1 cellular context compared by ENCODE assay signal in the genomic region with DNA sequence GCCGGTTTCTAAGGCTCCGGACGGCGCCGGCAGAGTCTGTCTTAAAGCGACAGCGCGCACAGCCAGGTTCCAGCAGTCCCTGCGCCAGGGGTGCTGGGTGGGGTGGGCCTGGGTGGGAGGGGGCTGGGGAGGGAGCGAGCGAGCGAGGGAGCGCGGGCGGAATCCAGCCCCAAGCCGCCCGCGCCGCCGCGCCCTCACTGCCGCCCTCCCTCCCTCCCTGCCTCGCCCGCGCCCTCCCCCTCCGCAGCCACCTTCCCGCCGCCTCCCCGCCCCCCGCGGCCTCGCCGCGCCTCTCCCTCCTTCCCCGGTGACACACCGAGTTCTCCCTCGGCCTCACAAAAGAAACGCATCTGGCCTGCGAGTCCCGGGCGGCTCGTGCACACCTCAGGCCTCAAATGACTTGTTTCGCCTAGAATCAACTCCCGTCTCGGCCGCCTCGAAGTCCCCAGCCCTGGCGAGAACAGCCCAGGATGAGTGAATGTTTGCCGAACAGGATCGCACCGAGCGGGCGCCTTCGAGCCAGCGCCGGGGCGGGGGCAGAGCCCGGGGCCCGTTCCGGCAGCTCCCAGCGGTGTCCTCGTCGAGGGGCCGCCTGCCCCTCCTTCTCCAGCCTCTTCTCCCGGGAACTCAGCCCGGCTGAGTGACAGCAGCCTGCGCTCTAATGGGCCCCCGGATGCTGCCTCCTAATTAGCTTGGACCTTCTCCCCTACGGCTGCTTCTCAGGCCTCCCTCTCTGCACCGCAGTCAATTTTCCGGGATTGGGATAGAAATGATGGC.
A peak's percentile ranks its signal among the peaks of the same experiment; 100 is the strongest.
TF ChIP-seq lines count a peak whose summit lies in the region.

A gene (minus strand): TSS at position 43 of the 777 bp plus-strand sequence. CDS start 347 bp downstream, outside the sequence.

TF ChIP-seq in HepG2, 621 proteins besides CTCF, POLR2A, EP300 and RAD21 (continued from another document and continues in another):
- TF ChIP-seq NFKB2 (CRISPR knock-in tag; IDR thresholded peaks at IDR 0.05; ENCODE audit: borderline replicate concordance) (no peak; the same call in 1 of the 2 replicates), ZFX (CRISPR knock-in tag; IDR thresholded peaks at IDR 0.05; ENCODE audit: low read depth) (peak; percentile 85), ZNF83 (CRISPR knock-in tag; IDR thresholded peaks at IDR 0.05; ENCODE audit: borderline replicate concordance) (no peak), ETV5 (CRISPR knock-in tag; IDR thresholded peaks at IDR 0.05; ENCODE audit: borderline replicate concordance) (peak; percentile 8; the same call in 1 of the 2 replicates), ZNF431 (CRISPR knock-in tag; IDR thresholded peaks at IDR 0.05; ENCODE audit: borderline replicate concordance, low read depth) (no peak), TBX3 (IDR thresholded peaks at IDR 0.05; ENCODE audit: borderline replicate concordance) (no peak), ZMAT3 (CRISPR knock-in tag; conservative IDR thresholded peaks at IDR 0.05) (0 out of 2 replicates have a peak, but pooled peaks have one; percentile 30), SRSF4 (IDR thresholded peaks at IDR 0.05; ENCODE audit: low read depth, low read length, poor library complexity, severe bottlenecking) (no peak), ZNF660 (CRISPR knock-in tag; IDR thresholded peaks at IDR 0.05; ENCODE audit: borderline replicate concordance, low read depth) (no peak), HIVEP1 (CRISPR knock-in tag; IDR thresholded peaks at IDR 0.05) (0 out of 2 replicates have a peak, but pooled peaks have one; percentile 48), ZC3H13 (CRISPR knock-in tag; IDR thresholded peaks at IDR 0.05) (no peak), ZNF552 (CRISPR knock-in tag; IDR thresholded peaks at IDR 0.05; ENCODE audit: borderline replicate concordance) (no peak), ZNF225 (CRISPR knock-in tag; IDR thresholded peaks at IDR 0.05) (no peak), NCOA5 (CRISPR knock-in tag; IDR thresholded peaks at IDR 0.05) (no peak), ZNF468 (CRISPR knock-in tag; IDR thresholded peaks at IDR 0.05) (peak; percentile 15; the same call in 1 of the 2 replicates), ZNF724P (CRISPR knock-in tag; IDR thresholded peaks at IDR 0.05; ENCODE audit: borderline replicate concordance) (no peak), HHEX (CRISPR knock-in tag; IDR thresholded peaks at IDR 0.05) (no peak), ZNF543 (CRISPR knock-in tag; IDR thresholded peaks at IDR 0.05) (0 out of 2 replicates have a peak, but pooled peaks have one; percentile 19), YY1 (IDR thresholded peaks at IDR 0.05; ENCODE audit: insufficient read depth, insufficient replicate concordance, low read depth, low read length) (no peak), ATF1 (CRISPR knock-in tag; IDR thresholded peaks at IDR 0.05) (no peak), NPAS2 (CRISPR knock-in tag; IDR thresholded peaks at IDR 0.05; ENCODE audit: borderline replicate concordance) (no peak), ZNF75D (CRISPR knock-in tag; IDR thresholded peaks at IDR 0.05; ENCODE audit: borderline replicate concordance) (no peak), ZBTB21 (CRISPR knock-in tag; IDR thresholded peaks at IDR 0.05) (no peak), JUN (CRISPR knock-in tag; IDR thresholded peaks at IDR 0.05) (no peak), ZNF709 (CRISPR knock-in tag; IDR thresholded peaks at IDR 0.05) (no peak), TCF7 (IDR thresholded peaks at IDR 0.05; ENCODE audit: low read depth) (no peak), HNRNPL (IDR thresholded peaks at IDR 0.05; ENCODE audit: low read depth, low read length) (no peak), ELF4 (CRISPR knock-in tag; IDR thresholded peaks at IDR 0.05; ENCODE audit: borderline replicate concordance) (no peak), ZNF441 (CRISPR knock-in tag; IDR thresholded peaks at IDR 0.05; ENCODE audit: borderline replicate concordance) (no peak), TRIM24 (CRISPR knock-in tag; IDR thresholded peaks at IDR 0.05) (no peak), SMAD1 (CRISPR knock-in tag; IDR thresholded peaks at IDR 0.05; ENCODE audit: borderline replicate concordance, low read depth) (no peak), ZNF746 (CRISPR knock-in tag; IDR thresholded peaks at IDR 0.05) (peak; percentile 98)
- TF ChIP-seq, protein P1, sequence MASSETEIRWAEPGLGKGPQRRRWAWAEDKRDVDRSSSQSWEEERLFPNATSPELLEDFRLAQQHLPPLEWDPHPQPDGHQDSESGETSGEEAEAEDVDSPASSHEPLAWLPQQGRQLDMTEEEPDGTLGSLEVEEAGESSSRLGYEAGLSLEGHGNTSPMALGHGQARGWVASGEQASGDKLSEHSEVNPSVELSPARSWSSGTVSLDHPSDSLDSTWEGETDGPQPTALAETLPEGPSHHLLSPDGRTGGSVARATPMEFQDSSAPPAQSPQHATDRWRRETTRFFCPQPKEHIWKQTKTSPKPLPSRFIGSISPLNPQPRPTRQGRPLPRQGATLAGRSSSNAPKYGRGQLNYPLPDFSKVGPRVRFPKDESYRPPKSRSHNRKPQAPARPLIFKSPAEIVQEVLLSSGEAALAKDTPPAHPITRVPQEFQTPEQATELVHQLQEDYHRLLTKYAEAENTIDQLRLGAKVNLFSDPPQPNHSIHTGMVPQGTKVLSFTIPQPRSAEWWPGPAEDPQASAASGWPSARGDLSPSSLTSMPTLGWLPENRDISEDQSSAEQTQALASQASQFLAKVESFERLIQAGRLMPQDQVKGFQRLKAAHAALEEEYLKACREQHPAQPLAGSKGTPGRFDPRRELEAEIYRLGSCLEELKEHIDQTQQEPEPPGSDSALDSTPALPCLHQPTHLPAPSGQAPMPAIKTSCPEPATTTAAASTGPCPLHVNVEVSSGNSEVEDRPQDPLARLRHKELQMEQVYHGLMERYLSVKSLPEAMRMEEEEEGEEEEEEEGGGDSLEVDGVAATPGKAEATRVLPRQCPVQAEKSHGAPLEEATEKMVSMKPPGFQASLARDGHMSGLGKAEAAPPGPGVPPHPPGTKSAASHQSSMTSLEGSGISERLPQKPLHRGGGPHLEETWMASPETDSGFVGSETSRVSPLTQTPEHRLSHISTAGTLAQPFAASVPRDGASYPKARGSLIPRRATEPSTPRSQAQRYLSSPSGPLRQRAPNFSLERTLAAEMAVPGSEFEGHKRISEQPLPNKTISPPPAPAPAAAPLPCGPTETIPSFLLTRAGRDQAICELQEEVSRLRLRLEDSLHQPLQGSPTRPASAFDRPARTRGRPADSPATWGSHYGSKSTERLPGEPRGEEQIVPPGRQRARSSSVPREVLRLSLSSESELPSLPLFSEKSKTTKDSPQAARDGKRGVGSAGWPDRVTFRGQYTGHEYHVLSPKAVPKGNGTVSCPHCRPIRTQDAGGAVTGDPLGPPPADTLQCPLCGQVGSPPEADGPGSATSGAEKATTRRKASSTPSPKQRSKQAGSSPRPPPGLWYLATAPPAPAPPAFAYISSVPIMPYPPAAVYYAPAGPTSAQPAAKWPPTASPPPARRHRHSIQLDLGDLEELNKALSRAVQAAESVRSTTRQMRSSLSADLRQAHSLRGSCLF (CRISPR knock-in tag; IDR thresholded peaks at IDR 0.05; ENCODE audit: borderline replicate concordance), result no peak
- TF ChIP-seq, protein P2, sequence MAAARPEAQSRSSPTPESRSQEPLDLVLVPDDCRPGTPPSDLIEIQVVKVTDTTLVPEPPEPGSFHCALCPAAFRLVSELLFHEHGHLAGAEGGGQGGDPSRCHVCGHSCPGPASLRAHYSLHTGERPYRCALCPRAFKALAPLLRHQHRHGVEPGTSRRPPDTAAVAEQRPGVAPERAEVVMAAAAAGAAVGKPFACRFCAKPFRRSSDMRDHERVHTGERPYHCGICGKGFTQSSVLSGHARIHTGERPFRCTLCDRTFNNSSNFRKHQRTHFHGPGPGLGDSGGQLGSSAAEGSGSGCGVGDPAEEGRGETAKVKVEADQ (CRISPR knock-in tag; IDR thresholded peaks at IDR 0.05; ENCODE audit: borderline replicate concordance), result peak; percentile 62; the same call in 1 of the 2 replicates
- TF ChIP-seq, protein P3, sequence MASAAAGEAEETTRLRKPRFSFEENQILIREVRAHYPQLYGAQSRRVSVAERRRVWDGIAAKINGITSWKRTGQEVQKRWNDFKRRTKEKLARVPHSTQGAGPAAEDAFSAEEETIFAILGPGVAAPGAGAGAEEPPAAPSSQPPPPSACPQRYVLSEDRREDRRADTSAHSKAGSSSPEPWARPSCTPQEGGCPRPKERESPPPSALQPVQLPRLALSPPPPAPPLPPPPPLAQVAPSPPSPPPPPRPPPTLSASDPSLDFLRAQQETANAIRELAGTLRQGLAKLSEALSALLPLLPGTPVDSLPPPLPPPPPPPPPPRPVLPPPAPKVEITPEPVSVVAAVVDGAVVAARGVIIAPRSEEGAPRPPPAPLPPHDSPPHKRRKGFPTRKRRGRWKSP (CRISPR knock-in tag; IDR thresholded peaks at IDR 0.05), result 0 out of 2 replicates have a peak, but pooled peaks have one; percentile 49
- TF ChIP-seq, protein P4, sequence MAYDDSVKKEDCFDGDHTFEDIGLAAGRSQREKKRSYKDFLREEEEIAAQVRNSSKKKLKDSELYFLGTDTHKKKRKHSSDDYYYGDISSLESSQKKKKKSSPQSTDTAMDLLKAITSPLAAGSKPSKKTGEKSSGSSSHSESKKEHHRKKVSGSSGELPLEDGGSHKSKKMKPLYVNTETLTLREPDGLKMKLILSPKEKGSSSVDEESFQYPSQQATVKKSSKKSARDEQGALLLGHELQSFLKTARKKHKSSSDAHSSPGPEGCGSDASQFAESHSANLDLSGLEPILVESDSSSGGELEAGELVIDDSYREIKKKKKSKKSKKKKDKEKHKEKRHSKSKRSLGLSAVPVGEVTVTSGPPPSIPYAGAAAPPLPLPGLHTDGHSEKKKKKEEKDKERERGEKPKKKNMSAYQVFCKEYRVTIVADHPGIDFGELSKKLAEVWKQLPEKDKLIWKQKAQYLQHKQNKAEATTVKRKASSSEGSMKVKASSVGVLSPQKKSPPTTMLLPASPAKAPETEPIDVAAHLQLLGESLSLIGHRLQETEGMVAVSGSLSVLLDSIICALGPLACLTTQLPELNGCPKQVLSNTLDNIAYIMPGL (CRISPR knock-in tag; IDR thresholded peaks at IDR 0.05; ENCODE audit: borderline replicate concordance in 1 of 2, low read depth in 1 of 2), result peak; percentile 36 to 52; a peak in 2 of 4 replicates
- TF ChIP-seq, protein P5, sequence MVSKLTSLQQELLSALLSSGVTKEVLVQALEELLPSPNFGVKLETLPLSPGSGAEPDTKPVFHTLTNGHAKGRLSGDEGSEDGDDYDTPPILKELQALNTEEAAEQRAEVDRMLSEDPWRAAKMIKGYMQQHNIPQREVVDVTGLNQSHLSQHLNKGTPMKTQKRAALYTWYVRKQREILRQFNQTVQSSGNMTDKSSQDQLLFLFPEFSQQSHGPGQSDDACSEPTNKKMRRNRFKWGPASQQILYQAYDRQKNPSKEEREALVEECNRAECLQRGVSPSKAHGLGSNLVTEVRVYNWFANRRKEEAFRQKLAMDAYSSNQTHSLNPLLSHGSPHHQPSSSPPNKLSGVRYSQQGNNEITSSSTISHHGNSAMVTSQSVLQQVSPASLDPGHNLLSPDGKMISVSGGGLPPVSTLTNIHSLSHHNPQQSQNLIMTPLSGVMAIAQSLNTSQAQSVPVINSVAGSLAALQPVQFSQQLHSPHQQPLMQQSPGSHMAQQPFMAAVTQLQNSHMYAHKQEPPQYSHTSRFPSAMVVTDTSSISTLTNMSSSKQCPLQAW (CRISPR knock-in tag; IDR thresholded peaks at IDR 0.05), result no peak
- TF ChIP-seq, protein P6, sequence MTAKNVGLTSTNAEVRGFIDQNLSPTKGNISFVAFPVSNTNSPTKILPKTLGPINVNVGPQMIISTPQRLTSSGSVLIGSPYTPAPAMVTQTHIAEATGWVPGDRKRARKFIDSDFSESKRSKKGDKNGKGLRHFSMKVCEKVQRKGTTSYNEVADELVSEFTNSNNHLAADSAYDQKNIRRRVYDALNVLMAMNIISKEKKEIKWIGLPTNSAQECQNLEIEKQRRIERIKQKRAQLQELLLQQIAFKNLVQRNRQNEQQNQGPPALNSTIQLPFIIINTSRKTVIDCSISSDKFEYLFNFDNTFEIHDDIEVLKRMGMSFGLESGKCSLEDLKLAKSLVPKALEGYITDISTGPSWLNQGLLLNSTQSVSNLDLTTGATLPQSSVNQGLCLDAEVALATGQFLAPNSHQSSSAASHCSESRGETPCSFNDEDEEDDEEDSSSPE (CRISPR knock-in tag; IDR thresholded peaks at IDR 0.05), result 0 out of 2 replicates have a peak, but pooled peaks have one; percentile 48
- TF ChIP-seq, protein P7, sequence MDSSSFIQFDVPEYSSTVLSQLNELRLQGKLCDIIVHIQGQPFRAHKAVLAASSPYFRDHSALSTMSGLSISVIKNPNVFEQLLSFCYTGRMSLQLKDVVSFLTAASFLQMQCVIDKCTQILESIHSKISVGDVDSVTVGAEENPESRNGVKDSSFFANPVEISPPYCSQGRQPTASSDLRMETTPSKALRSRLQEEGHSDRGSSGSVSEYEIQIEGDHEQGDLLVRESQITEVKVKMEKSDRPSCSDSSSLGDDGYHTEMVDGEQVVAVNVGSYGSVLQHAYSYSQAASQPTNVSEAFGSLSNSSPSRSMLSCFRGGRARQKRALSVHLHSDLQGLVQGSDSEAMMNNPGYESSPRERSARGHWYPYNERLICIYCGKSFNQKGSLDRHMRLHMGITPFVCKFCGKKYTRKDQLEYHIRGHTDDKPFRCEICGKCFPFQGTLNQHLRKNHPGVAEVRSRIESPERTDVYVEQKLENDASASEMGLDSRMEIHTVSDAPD (CRISPR knock-in tag; IDR thresholded peaks at IDR 0.05), result no peak
- TF ChIP-seq, protein P8, sequence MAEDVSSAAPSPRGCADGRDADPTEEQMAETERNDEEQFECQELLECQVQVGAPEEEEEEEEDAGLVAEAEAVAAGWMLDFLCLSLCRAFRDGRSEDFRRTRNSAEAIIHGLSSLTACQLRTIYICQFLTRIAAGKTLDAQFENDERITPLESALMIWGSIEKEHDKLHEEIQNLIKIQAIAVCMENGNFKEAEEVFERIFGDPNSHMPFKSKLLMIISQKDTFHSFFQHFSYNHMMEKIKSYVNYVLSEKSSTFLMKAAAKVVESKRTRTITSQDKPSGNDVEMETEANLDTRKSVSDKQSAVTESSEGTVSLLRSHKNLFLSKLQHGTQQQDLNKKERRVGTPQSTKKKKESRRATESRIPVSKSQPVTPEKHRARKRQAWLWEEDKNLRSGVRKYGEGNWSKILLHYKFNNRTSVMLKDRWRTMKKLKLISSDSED (CRISPR knock-in tag; IDR thresholded peaks at IDR 0.05), result no peak
- TF ChIP-seq, protein P9, sequence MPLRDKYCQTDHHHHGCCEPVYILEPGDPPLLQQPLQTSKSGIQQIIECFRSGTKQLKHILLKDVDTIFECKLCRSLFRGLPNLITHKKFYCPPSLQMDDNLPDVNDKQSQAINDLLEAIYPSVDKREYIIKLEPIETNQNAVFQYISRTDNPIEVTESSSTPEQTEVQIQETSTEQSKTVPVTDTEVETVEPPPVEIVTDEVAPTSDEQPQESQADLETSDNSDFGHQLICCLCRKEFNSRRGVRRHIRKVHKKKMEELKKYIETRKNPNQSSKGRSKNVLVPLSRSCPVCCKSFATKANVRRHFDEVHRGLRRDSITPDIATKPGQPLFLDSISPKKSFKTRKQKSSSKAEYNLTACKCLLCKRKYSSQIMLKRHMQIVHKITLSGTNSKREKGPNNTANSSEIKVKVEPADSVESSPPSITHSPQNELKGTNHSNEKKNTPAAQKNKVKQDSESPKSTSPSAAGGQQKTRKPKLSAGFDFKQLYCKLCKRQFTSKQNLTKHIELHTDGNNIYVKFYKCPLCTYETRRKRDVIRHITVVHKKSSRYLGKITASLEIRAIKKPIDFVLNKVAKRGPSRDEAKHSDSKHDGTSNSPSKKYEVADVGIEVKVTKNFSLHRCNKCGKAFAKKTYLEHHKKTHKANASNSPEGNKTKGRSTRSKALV (CRISPR knock-in tag; IDR thresholded peaks at IDR 0.05), result no peak
